Comparison of ENCODE assay signal across 27 cellular contexts in the genomic region with DNA sequence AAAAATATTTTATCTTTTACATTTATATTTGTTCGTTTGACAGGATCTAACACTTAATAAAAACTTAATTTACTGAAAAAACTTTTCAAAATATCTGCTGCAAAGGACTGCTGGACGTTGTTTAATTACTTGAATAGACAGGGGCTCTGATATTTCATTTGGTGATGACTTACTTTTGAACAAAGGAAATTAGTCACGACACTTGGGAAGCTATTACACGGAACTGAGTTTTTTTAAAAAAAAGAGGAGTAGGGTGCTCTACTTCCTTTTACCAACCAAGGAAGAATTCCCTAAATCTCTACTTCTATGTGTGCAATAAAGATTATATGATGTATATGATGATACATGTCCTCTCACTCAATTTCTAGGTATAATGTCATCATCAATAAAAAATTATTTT. TPM values are rescaled to one million over a fixed set of nuclear protein-coding genes. Genes with fewer than 3 reads are reported as not detected.
A peak's percentile ranks its signal among the peaks of the same experiment; 100 is the strongest.
DNase-seq lines count a peak whose midpoint lies in the region; ATAC-seq and TF ChIP-seq lines count a peak whose summit lies in the region.
"Had no signal": no experiment of that assay in that cellular context is flagged by ENCODE, and none has a peak within 500 bp of the region (broad histone marks: within the 10 kb centered on the region; RNA-seq: fewer than 3 reads in every experiment).

No MANE protein-coding gene starts in this region.

- H3K4me1 ChIP-seq in Panc1 (ENCODE audit: control insufficient read depth, insufficient read depth, low read length) (peaks cover 38% of the 10 kb centered on the region), endodermal cell (ENCODE audit: control insufficient read depth, insufficient read depth, low read length) (peaks cover 6% of the 10 kb centered on the region)

- H3K36me3 ChIP-seq in Panc1 (ENCODE audit: control insufficient read depth, insufficient read depth, low read length) (no peaks in the 10 kb centered on the region; the same call in 1 of the 2 replicates), endodermal cell (ENCODE audit: control insufficient read depth, insufficient read depth, low read length) (peaks cover 33% of the 10 kb centered on the region)
- H3K36me3 ChIP-seq: neutrophil had no signal

- no TSS peak for BruUV-seq in Panc1 (replicated peaks; lab: Mats Ljungman, UMichigan)

- no peak overlapping the region for H3K4me3 Mint-ChIP-seq in endodermal cell
- H3K4me3 Mint-ChIP-seq: activated CD4-positive, alpha-beta memory T cell treated with anti-CD3 and anti-CD28 coated beads for 36 hours; activated naive CD8-positive, alpha-beta T cell; T-cell had no signal

- WGBS in endodermal cell (ENCODE audit: insufficient coverage in 1 of 2, insufficient read length in 1 of 2), 2 experiments: 98 to 100% methylated on average over 1 to 2 of the region's 4 CpGs

- no peaks in the 10 kb centered on the region for H3K27me3 Mint-ChIP-seq in endodermal cell (ENCODE audit: insufficient read depth)
- H3K27me3 Mint-ChIP-seq: activated CD4-positive, alpha-beta memory T cell treated with anti-CD3 and anti-CD28 coated beads for 36 hours had no signal

- no peak for TF ChIP-seq CTCF in Panc1 (IDR thresholded peaks at IDR 0.05)
- no peak for TF ChIP-seq CTCF in endodermal cell (conservative IDR thresholded peaks at IDR 0.05)

- H3K27ac ChIP-seq in Panc1 (ENCODE audit: low read length) (peak overlapping the region; percentile 97), endodermal cell (ENCODE audit: low read depth, low read length) (no peak overlapping the region)
- H3K27ac ChIP-seq: BLaER1, neutrophil had no signal

- no peaks in the 10 kb centered on the region for H3K9me3 Mint-ChIP-seq in endodermal cell
- H3K9me3 Mint-ChIP-seq: activated CD4-positive, alpha-beta memory T cell treated with anti-CD3 and anti-CD28 coated beads for 36 hours; activated T-helper 2 cell treated with anti-CD3 and anti-CD28 coated beads, Interferon-gamma antibody, Interleukin-2, Interleukin-4, amounts not matched to agents 10 μg/mL and 5 μg/mL and 100 μg/mL, durations not matched to agents 14 hours and 24 hours and 36 hours; T-cell had no signal

- H3K27me3 ChIP-seq in Panc1 (ENCODE audit: control insufficient read depth, insufficient read depth, low read length) (no peaks in the 10 kb centered on the region), endodermal cell (ENCODE audit: control insufficient read depth, insufficient read depth, low read length, poor library complexity, severe bottlenecking) (no peaks in the 10 kb centered on the region)
- H3K27me3 ChIP-seq: BLaER1, dorsolateral prefrontal cortex, heart left ventricle had no signal

- H3K4me1 Mint-ChIP-seq in endodermal cell: peaks cover 34% of the 10 kb centered on the region

- intact Hi-C loops in Panc1 (cut with micrococcal nuclease; ENCODE audit: unreplicated experiment): no loop called here

- H3K4me3 ChIP-seq in Panc1 (ENCODE audit: low read depth in 2 of 2, low read length in 2 of 2): no peak overlapping the region
- H3K4me3 ChIP-seq in endodermal cell (ENCODE audit: low read length): peak overlapping the region; percentile 91
- H3K4me3 ChIP-seq: BLaER1, heart left ventricle had no signal

- H3K9me3 ChIP-seq in Panc1 (ENCODE audit: control insufficient read depth, insufficient read depth, low read depth, low read length) (no peaks in the 10 kb centered on the region), endodermal cell (ENCODE audit: control insufficient read depth, low read length) (no peaks in the 10 kb centered on the region)
- H3K9me3 ChIP-seq: BLaER1, heart left ventricle, neutrophil had no signal

- ATAC-seq in Panc1: no peak
- no peak for ATAC-seq in GM18519 (IDR thresholded peaks at IDR 0.05; ENCODE audit: low FRiP score, unreplicated experiment)
- ATAC-seq: activated CD4-positive, CD25-positive, alpha-beta regulatory T cell treated with anti-CD3 and anti-CD28 coated beads, Interleukin-2, amount 50 U/mL, for 24 hours; heart left ventricle; left cardiac atrium; T-cell had no signal

- H3K36me3 Mint-ChIP-seq in endodermal cell (ENCODE audit: low read depth): peaks cover 34% of the 10 kb centered on the region
- H3K36me3 Mint-ChIP-seq: activated naive CD8-positive, alpha-beta T cell; T-cell had no signal

- no peak overlapping the region for H3K27ac Mint-ChIP-seq in endodermal cell
- H3K27ac Mint-ChIP-seq: activated CD4-positive, alpha-beta memory T cell treated with anti-CD3 and anti-CD28 coated beads for 36 hours; activated naive CD8-positive, alpha-beta T cell; activated T-helper 2 cell treated with anti-CD3 and anti-CD28 coated beads, Interferon-gamma antibody, Interleukin-2, Interleukin-4, amounts not matched to agents 10 μg/mL and 5 μg/mL and 100 μg/mL, durations not matched to agents 14 hours and 24 hours and 36 hours; T-cell had no signal

- DNase-seq in A172 (ENCODE audit: low spot score) (peak; percentile 23), ELR (ENCODE audit: low read depth) (peak; percentile 82), Panc1 (ENCODE audit: low read depth, low spot score) (no peak), endodermal cell (no peak), HUDEP-2 (lab: John Stamatoyannopoulos, UW; ENCODE audit: unreplicated experiment in 76 of 76) (no peak), HuH-7 (ENCODE audit: low spot score) (no peak)
- DNase-seq in stimulated activated CD4-positive, alpha-beta T cell treated with anti-CD3 and anti-CD28 coated beads, Interleukin-2, amount 100 ng/mL, for 48 hours: no peak
- DNase-seq: activated CD4-positive, alpha-beta memory T cell treated with anti-CD3 and anti-CD28 coated beads for 36 hours; activated CD8-positive, alpha-beta memory T cell treated with anti-CD3 and anti-CD28 coated beads, Interleukin-2, amount 50 U/mL, for 48 hours; aorta; central memory CD4-positive, alpha-beta T cell; dorsolateral prefrontal cortex; heart left ventricle; Kasumi-1; left cardiac atrium; mesenchymal stem cell; NCI-H1105; NCI-H2081 treated with DMSO at 0.1 percent for 48 hours; NCI-H82; SHP77; T-cell had no signal

- H3K9ac ChIP-seq in endodermal cell (ENCODE audit: extremely low read depth, low read length, poor library complexity, severe bottlenecking): no peak overlapping the region
- H3K9ac ChIP-seq: BLaER1 had no signal

- POLR2A ChIA-PET in Panc1 (lab: Charles Lee): no interaction called here

- in situ Hi-C loops in Panc1 (cut with HindIII; ENCODE audit: low pct_unique_long_range_greater_than_20kb, low sequenced_read_pairs): no loop called here

- CTCF ChIA-PET in Panc1 (lab: Charles Lee): interaction anchor here (0.6 to 0.7 kb wide), 2 partner anchors 11 to 123 kb away, joined by 3 to 4 read pairs; no protein-coding TSS in a partner anchor

RNA-seq across cellular contexts. Expression of gene FGD6, which starts 4.7 kb away (rescaled TPM):
- total RNA-seq in A172 (2014; rRNA removed; shearing (Covaris generic)): 12.3 and 12.4 TPM in 2 replicates
- total RNA-seq in Panc1 (2021; ENCODE audit: unreplicated experiment) (28.3 TPM), endodermal cell (100 to 1,000 TPM in 1 of 2 donors, 10 to 100 TPM in 1; 95.3 to 124 TPM)
- 9.2 TPM for polyA plus RNA-seq in Panc1 (2012; ENCODE audit: insufficient read length)
- polyA plus RNA-seq in endodermal cell (2013, experiment 1 of 2): 14.3 TPM
- polyA plus RNA-seq in endodermal cell (2013, experiment 2 of 2): 16.1 TPM

RNA-seq across cellular contexts. Expression of gene VEZT, which starts 5.0 kb away (rescaled TPM):
- total RNA-seq in A172 (2014; rRNA removed; shearing (Covaris generic)): 82.6 and 104 TPM in 2 replicates
- total RNA-seq in Panc1 (2021; ENCODE audit: unreplicated experiment) (70.6 TPM), endodermal cell (100 to 1,000 TPM; 146 to 201 TPM)
- 35.8 TPM for polyA plus RNA-seq in Panc1 (2012; ENCODE audit: insufficient read length)
- polyA plus RNA-seq in endodermal cell (2013, experiment 1 of 2): 95.3 TPM
- 95.6 TPM for polyA plus RNA-seq in endodermal cell (2013, experiment 2 of 2)

Comparison
In these comparisons a context has a peak if more than half of its experiments do, and no peak if none do; other contexts are left out.
1. DNase-seq: peak in A172 (single experiment) and ELR (single experiment); none in Panc1 (single experiment), endodermal cell (single experiment), HUDEP-2 (0 of 76), stimulated activated CD4-positive, alpha-beta T cell treated with anti-CD3 and anti-CD28 coated beads, Interleukin-2, amount 100 ng/mL, for 48 hours (0 of 2) and HuH-7 (single experiment).